30 cellular contexts compared by ENCODE assay signal in genomic region chr2:132772344-132772743, GRCh38.
"Had no signal": no experiment of that assay in that cellular context is flagged by ENCODE, and none has a peak within 500 bp of the region (broad histone marks: within the 10 kb centered on the region; RNA-seq: fewer than 3 reads in every experiment).

No MANE protein-coding gene starts in this region.

- H3K4me1 ChIP-seq: ascending aorta, breast epithelium, colonic mucosa, esophagus squamous epithelium, gastroesophageal sphincter, heart right ventricle had no signal

- FAIRE-seq: endometrium, endothelial cell of umbilical vein had no signal

- H3K9me3 ChIP-seq: ascending aorta, breast epithelium, colonic mucosa, esophagus squamous epithelium, gastroesophageal sphincter, heart right ventricle had no signal

- ATAC-seq: activated CD4-positive, alpha-beta T cell treated with anti-CD3 and anti-CD28 coated beads for 36 hours; activated naive CD4-positive, alpha-beta T cell treated with anti-CD3 and anti-CD28 coated beads, Interleukin-2, amount 50 U/mL, for 72 hours; activated T-cell treated with anti-CD3 and anti-CD28 coated beads, Interleukin-2, amount 50 U/mL, for 72 hours; gastroesophageal sphincter; heart right ventricle had no signal

- H3K27ac ChIP-seq: ascending aorta, breast epithelium, cardiac muscle cell, colonic mucosa, epithelial cell of prostate, esophagus squamous epithelium, gastroesophageal sphincter, heart right ventricle had no signal

- H3K27me3 ChIP-seq: ascending aorta, breast epithelium, cardiac muscle cell, colonic mucosa, esophagus squamous epithelium, gastroesophageal sphincter, heart right ventricle had no signal

- H3K4me3 ChIP-seq: ascending aorta, breast epithelium, cardiac muscle cell, colonic mucosa, esophagus squamous epithelium, gastroesophageal sphincter, heart right ventricle had no signal

- H3K36me3 ChIP-seq: ascending aorta, breast epithelium, cardiac muscle cell, colonic mucosa, gastroesophageal sphincter had no signal

- DNase-seq: activated CD4-positive, alpha-beta memory T cell treated with anti-CD3 and anti-CD28 coated beads, Interleukin-2, amount 10 ng/mL, durations not matched to agents 7 days and 5 days; activated CD4-positive, alpha-beta T cell treated with anti-CD3 and anti-CD28 coated beads for 36 hours; activated CD4-positive, alpha-beta T cell treated with anti-CD3 and anti-CD28 coated beads, Interleukin-2, amount 10 ng/mL, durations not matched to agents 7 days and 5 days; activated CD4-positive, alpha-beta T cell treated with anti-CD3 and anti-CD28 coated beads, Interleukin-2, amount 50 U/mL, for 4 hours; activated CD4-positive, CD25-positive, alpha-beta regulatory T cell; activated CD4-positive, CD25-positive, alpha-beta regulatory T cell treated with anti-CD3 and anti-CD28 coated beads, Interleukin-2, amount 50 U/mL, for 72 hours; activated CD8-positive, alpha-beta memory T cell treated with anti-CD3 and anti-CD28 coated beads, Interleukin-2, amount 50 U/mL, for 48 hours; activated gamma-delta T cell; activated naive CD4-positive, alpha-beta T cell; activated naive CD4-positive, alpha-beta T cell treated with anti-CD3 and anti-CD28 coated beads, Interleukin-2, amount 10 ng/mL, durations not matched to agents 7 days and 5 days; activated naive CD8-positive, alpha-beta T cell treated with anti-CD3 and anti-CD28 coated beads, Interleukin-2, amount 10 ng/mL, durations not matched to agents 7 days and 5 days; activated T-cell treated with anti-CD3 and anti-CD28 coated beads for 4 hours; activated T-cell treated with anti-CD3 and anti-CD28 coated beads, Interleukin-2, amount 50 U/mL, for 24 hours; activated T-cell treated with anti-CD3 and anti-CD28 coated beads, Interleukin-2, amount 50 U/mL, for 72 hours; central memory CD4-positive, alpha-beta T cell; cerebellar nuclear complex; colonic mucosa; effector CD8-positive, alpha-beta T cell; esophagus squamous epithelium; foreskin melanocyte; heart right ventricle; T-helper 2 cell had no signal
